26 cellular contexts compared by ENCODE assay signal in genomic region chr4:159158989-159159388, GRCh38. TPM values are rescaled to one million over a fixed set of nuclear protein-coding genes. Genes with fewer than 3 reads are reported as not detected.
DNase-seq lines count a peak whose midpoint lies in the region; ATAC-seq, FAIRE-seq and TF ChIP-seq lines count a peak whose summit lies in the region.
"Had no signal": no experiment of that assay in that cellular context is flagged by ENCODE, and none has a peak within 500 bp of the region (broad histone marks: within the 10 kb centered on the region; RNA-seq: fewer than 3 reads in every experiment).

No MANE protein-coding gene starts in this region.

- H3K36me3 Mint-ChIP-seq in neural crest cell (ENCODE audit: low read depth), result no peaks in the 10 kb centered on the region
- no peaks in the 10 kb centered on the region for H3K36me3 Mint-ChIP-seq in stimulated activated naive B cell treated with anti-CD40 and anti-IgM and Interleukin-4, amounts not matched to agents 10 μg/mL and 1 μg/mL and 100 μg/mL, for 72 hours
- H3K36me3 Mint-ChIP-seq: CD8-positive, alpha-beta T cell had no signal

- no peaks in the 10 kb centered on the region for H3K27me3 Mint-ChIP-seq in neural crest cell (ENCODE audit: low read depth)
- H3K27me3 Mint-ChIP-seq in stimulated activated naive B cell treated with anti-CD40 and anti-IgM and Interleukin-4, amounts not matched to agents 10 μg/mL and 1 μg/mL and 100 μg/mL, for 72 hours, result no peaks in the 10 kb centered on the region

- H3K9me3 ChIP-seq in SJCRH30 (replicated peaks), result no peaks in the 10 kb centered on the region

- ATAC-seq in GM19467 (IDR thresholded peaks at IDR 0.05; ENCODE audit: unreplicated experiment), result no peak
- ATAC-seq in stimulated activated naive B cell treated with anti-CD40 and anti-IgM and Interleukin-4, amounts not matched to agents 10 μg/mL and 1 μg/mL and 100 μg/mL, for 72 hours (replicated peaks), result no peak
- ATAC-seq: CD8-positive, alpha-beta T cell; HCT116; Panc1; SK-N-SH treated with all-trans-retinoic acid at 6 μM for 48 hours had no signal

- no peak for TF ChIP-seq CTCF in neural crest cell (conservative IDR thresholded peaks at IDR 0.05)

- DNase-seq in NCI-H146 (lab: John Stamatoyannopoulos, UW) (peak; percentile 9), NCI-H146 treated with DMSO at 0.1 percent for 48 hours (lab: John Stamatoyannopoulos, UW; ENCODE audit: unreplicated experiment) (no peak), SJCRH30 (peak; percentile 38 to 55), neural crest cell (ENCODE audit: low read depth, low spot score) (no peak), putamen (ENCODE audit: low spot score) (no peak)
- DNase-seq in stimulated activated naive B cell treated with anti-CD40 and anti-IgM and Interleukin-4, amounts not matched to agents 10 μg/mL and 1 μg/mL and 100 μg/mL, for 72 hours, result no peak
- DNase-seq: ACHN; C1 segment of cervical spinal cord; Calu3; CD8-positive, alpha-beta T cell; DMS153; GDM1; GM23248; IMR-90; MV-4-11; NCI-H1694 treated with DMSO at 0.1 percent for 48 hours; NCI-H774; NK-92 treated with Interleukin-12 subunit alpha and Interleukin-12 subunit beta, amount 100 ng/mL, for 24 hours; SIG-M5 had no signal

- H3K4me1 Mint-ChIP-seq in neural crest cell, result peaks cover 24% of the 10 kb centered on the region
- H3K4me1 Mint-ChIP-seq in stimulated activated naive B cell treated with anti-CD40 and anti-IgM and Interleukin-4, amounts not matched to agents 10 μg/mL and 1 μg/mL and 100 μg/mL, for 72 hours, result peaks cover 11 to 13% of the 10 kb centered on the region in 2 donors

- no peaks in the 10 kb centered on the region for H3K36me3 ChIP-seq in SJCRH30

- H3K4me1 ChIP-seq in SJCRH30, result peaks cover 7% of the 10 kb centered on the region

- no peak overlapping the region for H3K4me3 Mint-ChIP-seq in neural crest cell
- no peak overlapping the region for H3K4me3 Mint-ChIP-seq in stimulated activated naive B cell treated with anti-CD40 and anti-IgM and Interleukin-4, amounts not matched to agents 10 μg/mL and 1 μg/mL and 100 μg/mL, for 72 hours
- H3K4me3 Mint-ChIP-seq: CD8-positive, alpha-beta T cell had no signal

- no peaks in the 10 kb centered on the region for H3K9me3 Mint-ChIP-seq in neural crest cell
- H3K9me3 Mint-ChIP-seq in stimulated activated naive B cell treated with anti-CD40 and anti-IgM and Interleukin-4, amounts not matched to agents 10 μg/mL and 1 μg/mL and 100 μg/mL, for 72 hours, result no peaks in the 10 kb centered on the region
- H3K9me3 Mint-ChIP-seq: CD8-positive, alpha-beta T cell had no signal

- peak overlapping the region; percentile 29 for H3K27ac Mint-ChIP-seq in neural crest cell (ENCODE audit: unreplicated experiment)
- no peak overlapping the region for H3K27ac Mint-ChIP-seq in stimulated activated naive B cell treated with anti-CD40 and anti-IgM and Interleukin-4, amounts not matched to agents 10 μg/mL and 1 μg/mL and 100 μg/mL, for 72 hours
- H3K27ac Mint-ChIP-seq: CD8-positive, alpha-beta T cell had no signal

- H3K27me3 ChIP-seq in SJCRH30, result no peaks in the 10 kb centered on the region

- H3K4me3 ChIP-seq in SJCRH30, result peak overlapping the region; percentile 40
- H3K4me3 ChIP-seq: GM23248 had no signal

- peak overlapping the region; percentile 21 for H3K27ac ChIP-seq in SJCRH30
- H3K27ac ChIP-seq: 22Rv1, GM23248 had no signal

- FAIRE-seq in G401.6 (lab: Jason Lieb, UNC), result peak; percentile 30
- FAIRE-seq: HTR-8/SVneo had no signal

RNA-seq across cellular contexts. Expression of gene RAPGEF2, which starts 56.1 kb away (rescaled TPM):
- total RNA-seq in SJCRH30 (2014; rRNA removed; shearing (Covaris generic)), result 17.9 and 18.5 TPM in 2 replicates
- total RNA-seq in neural crest cell, result 44.2 and 49.9 TPM in 2 replicates

Comparison
In these comparisons a context has a peak if more than half of its experiments do, and no peak if none do; other contexts are left out.
1. DNase-seq: peak in NCI-H146 (single experiment) and SJCRH30 (2 of 2); none in NCI-H146 treated with DMSO at 0.1 percent for 48 hours (single experiment), neural crest cell (single experiment), stimulated activated naive B cell treated with anti-CD40 and anti-IgM and Interleukin-4, amounts not matched to agents 10 μg/mL and 1 μg/mL and 100 μg/mL, for 72 hours (single experiment) and putamen (single experiment).